In the genomic region with DNA sequence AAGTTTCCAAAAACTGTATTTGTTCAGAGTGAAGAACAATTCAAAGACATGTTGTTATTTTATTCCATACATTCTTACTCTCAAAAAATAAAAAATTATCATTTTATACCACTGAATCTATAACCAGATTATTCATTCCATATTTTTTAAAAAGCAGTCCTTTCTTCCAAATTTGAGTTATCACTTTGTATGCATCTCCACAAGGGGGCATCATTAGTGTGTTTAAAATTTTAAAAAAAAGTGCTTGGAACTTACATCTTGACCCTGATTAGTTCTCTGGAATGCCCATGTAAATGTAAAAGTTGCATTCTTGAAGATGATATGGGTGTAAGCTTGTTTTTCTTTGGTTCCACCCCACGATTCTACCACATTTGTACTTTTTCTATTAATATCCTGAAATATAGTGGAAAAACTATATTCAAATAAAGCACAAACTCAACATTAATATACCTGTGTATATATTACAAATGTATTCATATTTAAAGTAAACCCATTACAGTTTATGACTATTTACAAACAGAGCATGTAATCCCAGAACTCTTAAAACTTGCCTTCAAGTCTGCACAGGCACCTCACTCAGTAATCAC, we compare ENCODE assay signal across 8 cellular contexts.
A peak's percentile ranks its signal among the peaks of the same experiment; 100 is the strongest.
DNase-seq lines count a peak whose midpoint lies in the region; TF ChIP-seq lines count a peak whose summit lies in the region.

No MANE protein-coding gene starts in this region.

- H3K4me3 ChIP-seq in left ventricle myocardium inferior: no peak overlapping the region
- H3K4me3 ChIP-seq in PC-9: no peak overlapping the region
- no peak overlapping the region for H3K4me3 ChIP-seq in fibroblast of pulmonary artery (replicated peaks; ENCODE audit: low read depth, low read length)
- no peak overlapping the region for H3K4me3 ChIP-seq in uterus

- H3K27ac ChIP-seq in left ventricle myocardium inferior (replicated peaks) (no peak overlapping the region), PC-9 (no peak overlapping the region), uterus (peak overlapping the region in 1 of 2 donors; percentile 21)

- H3K36me3 ChIP-seq in left ventricle myocardium inferior: peaks cover 2% of the 10 kb centered on the region
- no peaks in the 10 kb centered on the region for H3K36me3 ChIP-seq in PC-9 (ENCODE audit: low read depth)
- no peaks in the 10 kb centered on the region for H3K36me3 ChIP-seq in uterus

- TF ChIP-seq CTCF in left ventricle myocardium inferior (IDR thresholded peaks at IDR 0.05; ENCODE audit: borderline replicate concordance): peak; percentile 49
- peak; percentile 75 for TF ChIP-seq CTCF in PC-9 (conservative IDR thresholded peaks at IDR 0.05)
- TF ChIP-seq CTCF in fibroblast of pulmonary artery (IDR thresholded peaks at IDR 0.05; ENCODE audit: low read length, missing control alignments): peak; percentile 58
- peak in 3 of 4 experiments; percentile 11 to 27 (median 15) for TF ChIP-seq CTCF in uterus (IDR thresholded peaks at IDR 0.05)

- H3K4me1 ChIP-seq in left ventricle myocardium inferior: no peaks in the 10 kb centered on the region
- H3K4me1 ChIP-seq in PC-9 (replicated peaks; ENCODE audit: insufficient read depth): no peaks in the 10 kb centered on the region
- no peaks in the 10 kb centered on the region for H3K4me1 ChIP-seq in uterus

- H4K20me1 ChIP-seq in PC-9 (ENCODE audit: insufficient read depth): no peaks in the 10 kb centered on the region

- intact Hi-C loops in left ventricle myocardium inferior (cut with micrococcal nuclease): no loop called here
- intact Hi-C loops in cardiac septum (cut with DNase I): no loop called here
- intact Hi-C loops in PC-9 (cut with micrococcal nuclease; ENCODE audit: unreplicated experiment): loop anchor here (5.0 kb wide), 1 partner anchor 323 kb away; no protein-coding TSS in a partner anchor
- intact Hi-C loops in uterus (cut with DNase I; ENCODE audit: low total_unique reads): no loop called here

- POLR2A ChIA-PET in PC-9 (lab: Charles Lee; ENCODE audit: unreplicated experiment): no interaction called here

- CTCF ChIA-PET in PC-9 (lab: Charles Lee): interaction anchor here (0.6 kb wide), 1 partner anchor 41 kb away, joined by 3 read pairs; no protein-coding TSS in a partner anchor

- no peak overlapping the region for H2AFZ ChIP-seq in PC-9

- TF ChIP-seq POLR2A in uterus (IDR thresholded peaks at IDR 0.05): no peak

- H3K79me2 ChIP-seq in PC-9 (ENCODE audit: low read depth): no peaks in the 10 kb centered on the region

- H3K27me3 ChIP-seq in left ventricle myocardium inferior (ENCODE audit: low read depth): no peaks in the 10 kb centered on the region
- H3K27me3 ChIP-seq in PC-9 (ENCODE audit: insufficient read depth, low read depth): no peaks in the 10 kb centered on the region
- H3K27me3 ChIP-seq in uterus: no peaks in the 10 kb centered on the region

- no peaks in the 10 kb centered on the region for H3F3A ChIP-seq in PC-9 (ENCODE audit: insufficient read depth, low read depth)

- DNase-seq in left ventricle myocardium inferior (no peak), cardiac septum (ENCODE audit: low spot score) (no peak), PC-9 (no peak), fibroblast of pulmonary artery (ENCODE audit: low read depth) (peak; percentile 42), uterus (no peak), Ammon's horn (ENCODE audit: low spot score) (no peak), NCI-H2107 (lab: John Stamatoyannopoulos, UW) (no peak), GDM1 (lab: John Stamatoyannopoulos, UW) (no peak)

- H3K9me2 ChIP-seq in PC-9 (ENCODE audit: insufficient read depth): no peaks in the 10 kb centered on the region

- H3K4me2 ChIP-seq in PC-9: no peak overlapping the region

- BruUV-seq in PC-9 (replicated peaks; lab: Mats Ljungman, UMichigan): no TSS peak

- H3K9me3 ChIP-seq in left ventricle myocardium inferior (replicated peaks): no peaks in the 10 kb centered on the region
- H3K9me3 ChIP-seq in PC-9 (ENCODE audit: insufficient read depth, low read depth): no peaks in the 10 kb centered on the region
- no peaks in the 10 kb centered on the region for H3K9me3 ChIP-seq in uterus

Comparison
In these comparisons a context has a peak if more than half of its experiments do, and no peak if none do; other contexts are left out.
1. CTCF ChIP-seq: peak in every context shown above with its lines; median percentile 75 in PC-9; 58 in fibroblast of pulmonary artery; 49 in left ventricle myocardium inferior; 15 in uterus.